Comparison of ENCODE assay signal across 9 cellular contexts in the genomic region with DNA sequence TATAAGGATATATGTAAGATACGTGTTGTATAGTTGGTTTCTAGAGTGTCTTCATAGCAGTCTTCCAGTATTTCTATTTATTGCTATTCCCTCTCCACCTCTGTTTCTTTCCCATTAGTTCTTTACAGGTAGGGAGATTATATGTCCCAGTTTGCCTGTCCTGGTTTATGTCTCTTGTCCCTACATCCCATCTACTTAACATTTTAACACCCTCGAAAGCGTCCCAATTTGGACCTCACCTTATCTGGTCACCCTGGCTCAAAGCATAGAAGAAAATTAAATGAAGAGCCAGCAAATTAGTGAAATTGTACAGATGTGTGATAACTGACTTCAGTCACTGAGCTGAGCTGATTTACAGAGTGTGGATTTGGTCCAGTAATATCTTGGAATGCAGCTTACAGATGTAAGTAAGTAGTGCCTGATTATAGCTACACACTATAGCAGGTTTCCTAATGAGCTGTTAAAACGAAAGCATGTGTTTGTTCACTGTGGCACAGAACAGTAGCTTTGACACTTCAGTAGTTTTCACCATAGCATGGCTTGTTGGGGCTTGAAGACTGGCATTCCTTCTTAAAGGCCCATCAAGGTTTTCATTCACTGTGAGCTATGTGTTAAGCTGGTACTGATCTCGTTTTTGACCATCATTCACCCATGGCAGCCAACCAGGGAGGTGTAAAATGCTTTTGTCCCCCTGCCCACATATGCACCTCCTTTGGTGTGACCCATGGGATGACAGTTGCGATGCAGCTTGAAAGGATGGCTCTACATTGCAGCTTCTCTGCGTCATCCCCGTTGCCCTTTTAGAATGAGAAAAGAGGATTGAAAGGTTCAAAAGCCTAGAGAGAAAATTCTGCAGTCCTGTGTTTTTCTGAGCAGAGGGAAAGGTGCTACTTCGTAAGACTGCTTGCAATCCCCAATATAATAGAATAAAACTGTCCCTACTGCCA.
A peak's percentile ranks its signal among the peaks of the same experiment; 100 is the strongest.
DNase-seq lines count a peak whose midpoint lies in the region; ATAC-seq, FAIRE-seq and TF ChIP-seq lines count a peak whose summit lies in the region.
"Had no signal": no experiment of that assay in that cellular context is flagged by ENCODE, and none has a peak within 500 bp of the region (broad histone marks: within the 10 kb centered on the region; RNA-seq: fewer than 3 reads in every experiment).

No MANE protein-coding gene starts in this region.

- peak overlapping the region; percentile 88 for H3K4me2 ChIP-seq in keratinocyte (ENCODE audit: control insufficient read depth, extremely low read depth, insufficient read depth, low read depth, low read length)

- no TSS peak for BruUV-seq in MCF 10A (replicated peaks; lab: Mats Ljungman, UMichigan)

- H3K36me3 ChIP-seq in breast epithelium (no peaks in the 10 kb centered on the region), keratinocyte (ENCODE audit: control insufficient read depth in 2 of 2, extremely low read depth in 1 of 2, insufficient read depth in 2 of 2, low read length in 2 of 2) (no peaks in the 10 kb centered on the region)

- H3K27me3 Mint-ChIP-seq in MCF 10A (ENCODE audit: insufficient read depth, unreplicated experiment) (no peaks in the 10 kb centered on the region), brain (no peaks in the 10 kb centered on the region)

- no peaks in the 10 kb centered on the region for H3K9me3 ChIP-seq in breast epithelium
- no peaks in the 10 kb centered on the region for H3K9me3 ChIP-seq in keratinocyte (ENCODE audit: control insufficient read depth, low read depth, low read length)

- H3K4me1 ChIP-seq in breast epithelium (no peaks in the 10 kb centered on the region), keratinocyte (ENCODE audit: control insufficient read depth, extremely low read depth, insufficient read depth, low read length) (peaks cover 20% of the 10 kb centered on the region)

- FAIRE-seq in keratinocyte (lab: Jason Lieb, UNC), result peak; percentile 98

- H3K9me3 Mint-ChIP-seq in MCF 10A (ENCODE audit: unreplicated experiment) (no peaks in the 10 kb centered on the region), brain (no peaks in the 10 kb centered on the region)

- ATAC-seq in GM21367 (IDR thresholded peaks at IDR 0.05; ENCODE audit: unreplicated experiment), result no peak
- no peak for ATAC-seq in HG03045 (IDR thresholded peaks at IDR 0.05; ENCODE audit: unreplicated experiment)

- POLR2A ChIA-PET in MCF 10A (lab: Yijun Ruan, JAX), result interaction anchor here (0.7 to 2.2 kb wide), 7 partner anchors 12 to 162 kb away, joined by 3 to 8 read pairs (median 3); no protein-coding TSS in a partner anchor

- TF ChIP-seq CTCF in MCF 10A (IDR thresholded peaks at IDR 0.05; ENCODE audit: unreplicated experiment), result no peak
- TF ChIP-seq CTCF in breast epithelium (IDR thresholded peaks at IDR 0.05), result no peak
- TF ChIP-seq CTCF in brain (conservative IDR thresholded peaks at IDR 0.05), result no peak
- TF ChIP-seq CTCF in keratinocyte (optimal IDR thresholded peaks at IDR 0.05 in 1 of 3, IDR thresholded peaks at IDR 0.05 in 1 of 3, conservative IDR thresholded peaks at IDR 0.05 in 1 of 3; ENCODE audit: extremely low read depth in 1 of 3, insufficient read depth in 2 of 3, low read length in 3 of 3), result no peak

- TF ChIP-seq POLR2A in breast epithelium (IDR thresholded peaks at IDR 0.05), result no peak

- CTCF ChIA-PET in MCF 10A (lab: Yijun Ruan, JAX), result interaction anchor here (1.0 to 1.2 kb wide), 3 partner anchors 22 to 107 kb away, joined by 3 to 5 read pairs (median 4); no protein-coding TSS in a partner anchor

- H3K4me3 Mint-ChIP-seq in MCF 10A (ENCODE audit: unreplicated experiment) (no peak overlapping the region), brain (peak overlapping the region in 3 of 5 experiments; percentile 33 to 45 (median 38))

- H3K9ac ChIP-seq in keratinocyte (ENCODE audit: control insufficient read depth, extremely low read depth, insufficient read depth, low read length), result peak overlapping the region; percentile 34

- no peak overlapping the region for H3K27ac ChIP-seq in breast epithelium
- H3K27ac ChIP-seq in keratinocyte (ENCODE audit: control insufficient read depth, insufficient read depth, low read length), result no peak overlapping the region

- no peaks in the 10 kb centered on the region for H3K9me1 ChIP-seq in keratinocyte (ENCODE audit: control insufficient read depth, extremely low read depth, insufficient read depth, low read length)

- H3K27me3 ChIP-seq in breast epithelium (no peaks in the 10 kb centered on the region), keratinocyte (ENCODE audit: control insufficient read depth, extremely low read depth, insufficient read depth, low read length) (no peaks in the 10 kb centered on the region)

- H4K20me1 ChIP-seq in keratinocyte (ENCODE audit: control insufficient read depth, extremely low read depth, insufficient read depth, low read length), result no peaks in the 10 kb centered on the region

- intact Hi-C loops in MCF 10A (cut with micrococcal nuclease), result no loop called here
- intact Hi-C loops in breast epithelium (cut with DNase I; ENCODE audit: low total_unique reads), result no loop called here

- H3K36me3 Mint-ChIP-seq in MCF 10A (ENCODE audit: insufficient read depth, unreplicated experiment), result peaks cover 15% of the 10 kb centered on the region
- H3K36me3 Mint-ChIP-seq in brain, result no peaks in the 10 kb centered on the region

- H3K27ac Mint-ChIP-seq in MCF 10A (ENCODE audit: low read depth, unreplicated experiment) (peak overlapping the region; percentile 29), brain (peak overlapping the region in 4 of 5 experiments; percentile 18 to 86 (median 62))

- dilution Hi-C loops in keratinocyte (cut with MboI; ENCODE audit: extremely low pct_ligation_motif_present, low sequenced_read_pairs), result no loop called here

- H3K4me3 ChIP-seq in breast epithelium (no peak overlapping the region), keratinocyte (ENCODE audit: control insufficient read depth in 2 of 3, extremely low read depth in 1 of 3, insufficient read depth in 2 of 3, low read depth in 1 of 3, low read length in 3 of 3) (peak overlapping the region in 2 of 3 experiments; percentile 48 to 59)

- no peaks in the 10 kb centered on the region for H3K79me2 ChIP-seq in keratinocyte (ENCODE audit: control insufficient read depth, insufficient read depth, low read length)

- peaks cover 35% of the 10 kb centered on the region for H3K4me1 Mint-ChIP-seq in MCF 10A (ENCODE audit: insufficient read depth, unreplicated experiment)
- H3K4me1 Mint-ChIP-seq in brain, result peaks cover 43% of the 10 kb centered on the region

- peak overlapping the region; percentile 37 for H2AFZ ChIP-seq in keratinocyte (ENCODE audit: control insufficient read depth, low read length)

- DNase-seq in MCF 10A (ENCODE audit: unreplicated experiment), result no peak
- no peak for DNase-seq in breast epithelium (ENCODE audit: low spot score in 2 of 2)
- DNase-seq in keratinocyte (ENCODE audit: low read depth, low spot score), result no peak
- no peak for DNase-seq in NCI-H146 treated with DMSO at 0.1 percent for 48 hours (lab: John Stamatoyannopoulos, UW; ENCODE audit: unreplicated experiment)
- no peak for DNase-seq in HT-29 (ENCODE audit: low spot score)
- DNase-seq: NCI-H2029 treated with DMSO at 0.1 percent for 48 hours had no signal

Comparison
In these comparisons a context has a peak if more than half of its experiments do, and no peak if none do; other contexts are left out.
1. H3K4me3 ChIP-seq: peak in keratinocyte (2 of 3); none in breast epithelium (0 of 3).